ENCODE assay signal across 17 cellular contexts in genomic region chr14:104880584-104881210, GRCh38. TPM values are rescaled to one million over a fixed set of nuclear protein-coding genes. Genes with fewer than 3 reads are reported as not detected.
"Had no signal": no experiment of that assay in that cellular context is flagged by ENCODE, and none has a peak within 500 bp of the region (broad histone marks: within the 10 kb centered on the region; RNA-seq: fewer than 3 reads in every experiment).

No MANE protein-coding gene starts in this region.

- FAIRE-seq: endometrium, pancreas had no signal

- H3K27ac ChIP-seq: colonic mucosa, pancreas had no signal

- DNase-seq: activated CD4-positive, alpha-beta T cell treated with anti-CD3 and anti-CD28 coated beads for 1 hour; activated effector memory CD4-positive, alpha-beta T cell treated with anti-CD3 and anti-CD28 coated beads, Interleukin-2, amount 50 U/mL, for 16 hours; activated T-cell treated with anti-CD3 and anti-CD28 coated beads, Interleukin-2, amount 50 U/mL, for 72 hours; central memory CD4-positive, alpha-beta T cell; colonic mucosa; erythroblast; foreskin melanocyte; mesenchymal stem cell; naive B cell; stimulated activated CD8-positive, alpha-beta memory T cell treated with anti-CD3 and anti-CD28 coated beads, Interleukin-4, amount 100 ng/mL, for 48 hours; stimulated activated naive CD4-positive, alpha-beta T cell had no signal

- H3K4me3 ChIP-seq: adrenal gland, colonic mucosa, mucosa of descending colon, pancreas had no signal

- H3K27me3 ChIP-seq: adrenal gland, colonic mucosa, pancreas had no signal

- ATAC-seq: activated T-cell treated with anti-CD3 and anti-CD28 coated beads, Interleukin-2, amount 50 U/mL, for 72 hours; mucosa of descending colon; sciatic nerve had no signal

- H3K4me1 ChIP-seq: adrenal gland, colonic mucosa, pancreas had no signal

- H3K9me3 ChIP-seq: adrenal gland, colonic mucosa, mucosa of descending colon, pancreas had no signal

RNA-seq across cellular contexts. Expression of gene PLD4, which starts 44.0 kb away (rescaled TPM):
- total RNA-seq: activated CD8-positive, alpha-beta memory T cell treated with anti-CD3 and anti-CD28 coated beads for 36 hours had no signal
